ENCODE assay signal across 26 cellular contexts in genomic region chr10:84478155-84478554, GRCh38.
DNase-seq lines count a peak whose midpoint lies in the region; ATAC-seq and TF ChIP-seq lines count a peak whose summit lies in the region.
"Had no signal": no experiment of that assay in that cellular context is flagged by ENCODE, and none has a peak within 500 bp of the region (broad histone marks: within the 10 kb centered on the region; RNA-seq: fewer than 3 reads in every experiment).

No MANE protein-coding gene starts in this region.

- H3K27ac ChIP-seq in prostate gland: no peak overlapping the region
- H3K27ac ChIP-seq: BLaER1 treated with 17β-estradiol and CSF1 and Interleukin-3, amounts not matched to agents 10 nM and 100 nM; Peyer's patch had no signal

- no peak for ATAC-seq in T-helper 17 cell
- peak; percentile 76 for ATAC-seq in omental fat pad (ENCODE audit: low FRiP score)
- no peak for ATAC-seq in HG03095 (IDR thresholded peaks at IDR 0.05; ENCODE audit: unreplicated experiment)
- ATAC-seq: activated CD8-positive, alpha-beta memory T cell treated with anti-CD3 and anti-CD28 coated beads, Interleukin-2, amount 10 ng/mL, durations not matched to agents 7 days and 5 days; activated T-helper 17 cell treated with anti-CD3 and anti-CD28 coated beads, Interleukin-2, amount 50 U/mL, for 72 hours; GM23338 had no signal

- intact Hi-C loops in prostate gland (cut with DNase I): no loop called here

- H3K27ac Mint-ChIP-seq in T-helper 17 cell: peak overlapping the region; percentile 9
- H3K27ac Mint-ChIP-seq: activated CD4-positive, alpha-beta T cell treated with anti-CD3 and anti-CD28 coated beads, Interleukin-2, amount 10 ng/mL, durations not matched to agents 7 days and 5 days; activated naive CD8-positive, alpha-beta T cell treated with anti-CD3 and anti-CD28 coated beads for 36 hours; activated T-helper 17 cell treated with anti-CD3 and anti-CD28 coated beads, Interleukin-2, amount 50 U/mL, for 72 hours; T-helper 1 cell treated with Interleukin-12 subunit alpha and Interleukin-12 subunit beta and Interleukin-4 antibody, amounts not matched to agents 30 μg/mL and 1 μg/mL, for 36 hours had no signal

- H3K36me3 Mint-ChIP-seq in T-helper 17 cell (ENCODE audit: low read depth): peaks cover 13% of the 10 kb centered on the region

- H3K27me3 ChIP-seq in prostate gland (replicated peaks; ENCODE audit: insufficient read depth) (no peaks in the 10 kb centered on the region), HAP-1 (ENCODE audit: low read depth) (no peaks in the 10 kb centered on the region)
- H3K27me3 ChIP-seq: BLaER1 treated with 17β-estradiol and CSF1 and Interleukin-3, amounts not matched to agents 10 nM and 100 nM; Peyer's patch had no signal

- in situ Hi-C loops in HAP-1 (cut with MboI; ENCODE audit: low sequenced_read_pairs): no loop called here

- H3K36me3 ChIP-seq in prostate gland: no peaks in the 10 kb centered on the region
- no peaks in the 10 kb centered on the region for H3K36me3 ChIP-seq in HAP-1 (replicated peaks)

- peak; percentile 5 for DNase-seq in GM03348 (ENCODE audit: low spot score)
- no peak for DNase-seq in T-helper 17 cell
- DNase-seq in epithelial cell of esophagus (ENCODE audit: low read depth): peak; percentile 71
- DNase-seq in omental fat pad (ENCODE audit: low spot score): no peak
- DNase-seq in prostate gland (ENCODE audit: low spot score): no peak
- no peak for DNase-seq in activated CD8-positive, alpha-beta memory T cell treated with anti-CD3 and anti-CD28 coated beads, Interleukin-2, amount 50 U/mL, for 4 hours
- no peak for DNase-seq in HAP-1 (ENCODE audit: low spot score in 2 of 2)
- DNase-seq: ACHN; activated CD4-positive, alpha-beta T cell treated with anti-CD3 and anti-CD28 coated beads, Interleukin-2, amount 10 ng/mL, durations not matched to agents 7 days and 5 days; activated CD8-positive, alpha-beta memory T cell treated with anti-CD3 and anti-CD28 coated beads, Interleukin-2, amount 10 ng/mL, durations not matched to agents 7 days and 5 days; activated naive CD8-positive, alpha-beta T cell treated with anti-CD3 and anti-CD28 coated beads for 36 hours; cortex of kidney; kidney; NCI-H1417; NCI-H510A treated with DMSO at 0.1 percent for 48 hours; nucleus accumbens; Peyer's patch; retina; substantia nigra had no signal

- no peak overlapping the region for H3K4me3 Mint-ChIP-seq in T-helper 17 cell
- H3K4me3 Mint-ChIP-seq: activated CD4-positive, alpha-beta T cell treated with anti-CD3 and anti-CD28 coated beads, Interleukin-2, amount 10 ng/mL, durations not matched to agents 7 days and 5 days; activated CD8-positive, alpha-beta memory T cell treated with anti-CD3 and anti-CD28 coated beads, Interleukin-2, amount 10 ng/mL, durations not matched to agents 7 days and 5 days; activated naive CD8-positive, alpha-beta T cell treated with anti-CD3 and anti-CD28 coated beads for 36 hours; activated T-helper 17 cell treated with anti-CD3 and anti-CD28 coated beads, Interleukin-2, amount 50 U/mL, for 72 hours; brain; GM23338; T-helper 1 cell treated with Interleukin-12 subunit alpha and Interleukin-12 subunit beta and Interleukin-4 antibody, amounts not matched to agents 30 μg/mL and 1 μg/mL, for 36 hours had no signal

- no peaks in the 10 kb centered on the region for H3K27me3 Mint-ChIP-seq in T-helper 17 cell
- H3K27me3 Mint-ChIP-seq: activated CD4-positive, alpha-beta T cell treated with anti-CD3 and anti-CD28 coated beads, Interleukin-2, amount 10 ng/mL, durations not matched to agents 7 days and 5 days; activated CD8-positive, alpha-beta memory T cell treated with anti-CD3 and anti-CD28 coated beads, Interleukin-2, amount 10 ng/mL, durations not matched to agents 7 days and 5 days; activated naive CD8-positive, alpha-beta T cell treated with anti-CD3 and anti-CD28 coated beads for 36 hours; activated T-helper 17 cell treated with anti-CD3 and anti-CD28 coated beads, Interleukin-2, amount 50 U/mL, for 72 hours; brain had no signal

- no peak for TF ChIP-seq POLR2A in prostate gland (IDR thresholded peaks at IDR 0.05)

- peaks cover 19% of the 10 kb centered on the region for H3K4me1 Mint-ChIP-seq in T-helper 17 cell
- H3K4me1 Mint-ChIP-seq: activated T-helper 17 cell treated with anti-CD3 and anti-CD28 coated beads, Interleukin-2, amount 50 U/mL, for 72 hours; brain; GM23338 had no signal

- no peak overlapping the region for H3K4me3 ChIP-seq in epithelial cell of esophagus (ENCODE audit: low read length)
- no peak overlapping the region for H3K4me3 ChIP-seq in prostate gland
- H3K4me3 ChIP-seq in HAP-1: no peak overlapping the region
- H3K4me3 ChIP-seq: BLaER1 treated with 17β-estradiol and CSF1 and Interleukin-3, amounts not matched to agents 10 nM and 100 nM; GM23338; lung; Peyer's patch had no signal

- TF ChIP-seq CTCF in epithelial cell of esophagus (IDR thresholded peaks at IDR 0.05; ENCODE audit: insufficient read depth, low read depth, low read length, missing control alignments): no peak
- TF ChIP-seq CTCF in omental fat pad (IDR thresholded peaks at IDR 0.05): no peak
- TF ChIP-seq CTCF in prostate gland (IDR thresholded peaks at IDR 0.05): no peak

- no peaks in the 10 kb centered on the region for H3K9me3 ChIP-seq in T-helper 17 cell (ENCODE audit: control insufficient read depth, low read length, poor library complexity, severe bottlenecking)
- H3K9me3 ChIP-seq in prostate gland: no peaks in the 10 kb centered on the region
- no peaks in the 10 kb centered on the region for H3K9me3 ChIP-seq in HAP-1
- H3K9me3 ChIP-seq: BLaER1 treated with 17β-estradiol and CSF1 and Interleukin-3, amounts not matched to agents 10 nM and 100 nM; Peyer's patch had no signal

- no peaks in the 10 kb centered on the region for H3K4me1 ChIP-seq in prostate gland (replicated peaks)
- peaks cover 4% of the 10 kb centered on the region for H3K4me1 ChIP-seq in HAP-1
- H3K4me1 ChIP-seq: Peyer's patch had no signal

Comparison
In these comparisons a context has a peak if more than half of its experiments do, and no peak if none do; other contexts are left out.
1. DNase-seq: peak in GM03348 (single experiment) and epithelial cell of esophagus (single experiment); none in T-helper 17 cell (0 of 3), omental fat pad (single experiment), prostate gland (single experiment), activated CD8-positive, alpha-beta memory T cell treated with anti-CD3 and anti-CD28 coated beads, Interleukin-2, amount 50 U/mL, for 4 hours (single experiment) and HAP-1 (0 of 2).